In genomic region chr12:66803972-66804371, GRCh38 we compare ENCODE assay signal across 11 cellular contexts.
DNase-seq lines count a peak whose midpoint lies in the region; ATAC-seq and TF ChIP-seq lines count a peak whose summit lies in the region.
"Had no signal": no experiment of that assay in that cellular context is flagged by ENCODE, and none has a peak within 500 bp of the region (broad histone marks: within the 10 kb centered on the region; RNA-seq: fewer than 3 reads in every experiment).

No MANE protein-coding gene starts in this region.

- no peaks in the 10 kb centered on the region for H3K79me1 ChIP-seq in IMR-90 (ENCODE audit: low read depth in 1 of 2, low read length in 2 of 2)

- no peak overlapping the region for H3K27ac Mint-ChIP-seq in osteocyte (ENCODE audit: unreplicated experiment)
- H3K27ac Mint-ChIP-seq in activated T-helper 1 cell treated with anti-CD3 and anti-CD28 coated beads, Interleukin-12 subunit alpha, Interleukin-12 subunit beta, Interleukin-2, Interleukin-4 antibody, amounts not matched to agents 30 ng/mL and 10 ng/mL and 1 ng/mL, durations not matched to agents 14 hours and 24 hours and 36 hours, result no peak overlapping the region

- H3K4me3 Mint-ChIP-seq in osteocyte (ENCODE audit: unreplicated experiment), result peak overlapping the region; percentile 5
- H3K4me3 Mint-ChIP-seq in activated T-helper 1 cell treated with anti-CD3 and anti-CD28 coated beads, Interleukin-12 subunit alpha, Interleukin-12 subunit beta, Interleukin-2, Interleukin-4 antibody, amounts not matched to agents 30 ng/mL and 10 ng/mL and 1 ng/mL, durations not matched to agents 14 hours and 24 hours and 36 hours, result no peak overlapping the region

- no peaks in the 10 kb centered on the region; the same call in 1 of the 2 replicates for H3K27me3 ChIP-seq in IMR-90 (ENCODE audit: control insufficient read depth, insufficient read depth, low read length)
- no peaks in the 10 kb centered on the region for H3K27me3 ChIP-seq in endocrine pancreas (ENCODE audit: control insufficient read depth, insufficient read depth, low read length)
- H3K27me3 ChIP-seq in testis, result no peaks in the 10 kb centered on the region

- H3K9ac ChIP-seq in IMR-90 (ENCODE audit: low read depth, low read length) (no peak overlapping the region), endocrine pancreas (ENCODE audit: control insufficient read depth, insufficient read depth, low read length) (no peak overlapping the region)

- no peaks in the 10 kb centered on the region for H3K36me3 ChIP-seq in IMR-90 (ENCODE audit: control insufficient read depth, insufficient read depth, low read length)
- no peaks in the 10 kb centered on the region for H3K36me3 ChIP-seq in endocrine pancreas (ENCODE audit: control insufficient read depth, insufficient read depth, low read length)
- no peaks in the 10 kb centered on the region for H3K36me3 ChIP-seq in testis (ENCODE audit: low read depth, missing control alignments)

- no peak overlapping the region for H2BK5ac ChIP-seq in IMR-90 (ENCODE audit: low read depth, low read length, poor library complexity, severe bottlenecking)

- no peak overlapping the region for H3K4ac ChIP-seq in IMR-90 (ENCODE audit: low read depth, low read length)

- dilution Hi-C loops in IMR-90 (cut with HindIII; ENCODE audit: low sequenced_read_pairs, unreplicated experiment), result no loop called here

- in situ Hi-C loops in IMR-90 (cut with MboI; ENCODE audit: low sequenced_read_pairs), result no loop called here

- no peak overlapping the region for H3K23ac ChIP-seq in IMR-90 (ENCODE audit: low read depth, low read length)

- WGBS in IMR-90 (ENCODE audit: extremely low coverage in 2 of 2, insufficient read length in 1 of 2), 2 experiments, result 46% methylated on average over 8 of the region's 17 CpGs; no CpG with 5 or more reads in 1 of the 2 experiments
- WGBS in testis, 2 donors, result 60 to 67% methylated on average over 17 of the region's 17 CpGs

- H3K4me1 ChIP-seq in IMR-90 (ENCODE audit: control insufficient read depth, insufficient read depth, low read length) (no peaks in the 10 kb centered on the region), endocrine pancreas (ENCODE audit: control insufficient read depth, insufficient read depth, low read length) (peaks cover 12% of the 10 kb centered on the region), testis (no peaks in the 10 kb centered on the region)

- TF ChIP-seq CTCF in IMR-90 (conservative IDR thresholded peaks at IDR 0.05; ENCODE audit: low read depth, low read length) (no peak), osteocyte (IDR thresholded peaks at IDR 0.05) (no peak), testis (IDR thresholded peaks at IDR 0.05) (no peak)

- H2AFZ ChIP-seq in IMR-90 (replicated peaks; ENCODE audit: low read length, poor library complexity), result peak overlapping the region; percentile 58

- no peak overlapping the region for H4K5ac ChIP-seq in IMR-90 (ENCODE audit: low read depth, low read length)

- TF ChIP-seq RAD21 in IMR-90 (IDR thresholded peaks at IDR 0.05; ENCODE audit: low read length), result no peak

- no peak overlapping the region for H3K56ac ChIP-seq in IMR-90 (ENCODE audit: extremely low read depth, insufficient read depth, low read length)

- H3K9me3 Mint-ChIP-seq in osteocyte (ENCODE audit: unreplicated experiment), result no peaks in the 10 kb centered on the region
- no peaks in the 10 kb centered on the region for H3K9me3 Mint-ChIP-seq in activated T-helper 1 cell treated with anti-CD3 and anti-CD28 coated beads, Interleukin-12 subunit alpha, Interleukin-12 subunit beta, Interleukin-2, Interleukin-4 antibody, amounts not matched to agents 30 ng/mL and 10 ng/mL and 1 ng/mL, durations not matched to agents 14 hours and 24 hours and 36 hours

- no TSS peak for BruUV-seq in IMR-90 (replicated peaks; lab: Mats Ljungman, UMichigan)

- no peak overlapping the region for H4K91ac ChIP-seq in IMR-90 (ENCODE audit: insufficient read depth, low read depth, low read length)

- H4K8ac ChIP-seq in IMR-90 (ENCODE audit: low read depth in 2 of 2, low read length in 2 of 2), result no peak overlapping the region

- H3K9me1 ChIP-seq in IMR-90 (ENCODE audit: insufficient read depth, low read length), result no peaks in the 10 kb centered on the region

- no peak overlapping the region for H2BK120ac ChIP-seq in IMR-90 (ENCODE audit: low read depth, low read length)

- TF ChIP-seq POLR2A in IMR-90 (IDR thresholded peaks at IDR 0.05; ENCODE audit: low read depth, low read length), result no peak
- no peak for TF ChIP-seq POLR2A in testis (IDR thresholded peaks at IDR 0.05)

- CTCF ChIA-PET in IMR-90 (lab: Yijun Ruan, JAX), result no interaction called here

- H3K14ac ChIP-seq in IMR-90 (replicated peaks; ENCODE audit: low read depth, low read length), result no peak overlapping the region

- H3K9me3 ChIP-seq in IMR-90 (ENCODE audit: control insufficient read depth, insufficient read depth, low read length) (no peaks in the 10 kb centered on the region), endocrine pancreas (ENCODE audit: control insufficient read depth, low read length) (no peaks in the 10 kb centered on the region), testis (no peaks in the 10 kb centered on the region)

- no peak overlapping the region for H3K18ac ChIP-seq in IMR-90 (ENCODE audit: low read depth, low read length)

- H3K36me3 Mint-ChIP-seq in osteocyte (ENCODE audit: unreplicated experiment), result no peaks in the 10 kb centered on the region
- H3K36me3 Mint-ChIP-seq in activated T-helper 1 cell treated with anti-CD3 and anti-CD28 coated beads, Interleukin-12 subunit alpha, Interleukin-12 subunit beta, Interleukin-2, Interleukin-4 antibody, amounts not matched to agents 30 ng/mL and 10 ng/mL and 1 ng/mL, durations not matched to agents 14 hours and 24 hours and 36 hours (ENCODE audit: low read depth), result no peaks in the 10 kb centered on the region

- no peak for ATAC-seq in IMR-90 (ENCODE audit: low read depth)
- no peak for ATAC-seq in GM21786 (IDR thresholded peaks at IDR 0.05; ENCODE audit: unreplicated experiment)

- no peak for DNase-seq in IMR-90
- peak; percentile 3 for DNase-seq in NCI-H524 treated with DMSO at 0.1 percent for 48 hours (lab: John Stamatoyannopoulos, UW)
- DNase-seq in osteocyte (ENCODE audit: extremely low spot score, unreplicated experiment), result no peak
- no peak for DNase-seq in testis
- DNase-seq in activated T-helper 1 cell treated with anti-CD3 and anti-CD28 coated beads, Interleukin-12 subunit alpha, Interleukin-12 subunit beta, Interleukin-2, Interleukin-4 antibody, amounts not matched to agents 30 ng/mL and 10 ng/mL and 1 ng/mL, durations not matched to agents 14 hours and 24 hours and 36 hours (ENCODE audit: low spot score), result no peak
- DNase-seq: activated CD4-positive, alpha-beta T cell treated with anti-CD3 and anti-CD28 coated beads, Interleukin-2, amount 50 U/mL, for 4 hours; MM.1S had no signal

- intact Hi-C loops in IMR-90 (cut with micrococcal nuclease) (no loop called here), testis (cut with DNase I; ENCODE audit: low total_unique reads) (no loop called here)
- intact Hi-C loops in activated T-helper 1 cell treated with anti-CD3 and anti-CD28 coated beads, Interleukin-12 subunit alpha, Interleukin-12 subunit beta, Interleukin-2, Interleukin-4 antibody, amounts not matched to agents 30 ng/mL and 10 ng/mL and 1 ng/mL, durations not matched to agents 14 hours and 24 hours and 36 hours (cut with micrococcal nuclease), result no loop called here

- H3K4me1 Mint-ChIP-seq in osteocyte (ENCODE audit: unreplicated experiment), result peaks cover 3% of the 10 kb centered on the region
- no peaks in the 10 kb centered on the region for H3K4me1 Mint-ChIP-seq in activated T-helper 1 cell treated with anti-CD3 and anti-CD28 coated beads, Interleukin-12 subunit alpha, Interleukin-12 subunit beta, Interleukin-2, Interleukin-4 antibody, amounts not matched to agents 30 ng/mL and 10 ng/mL and 1 ng/mL, durations not matched to agents 14 hours and 24 hours and 36 hours (ENCODE audit: low read depth)

- peaks cover 57% of the 10 kb centered on the region for H3K27me3 Mint-ChIP-seq in osteocyte (ENCODE audit: unreplicated experiment)
- peaks cover 2% of the 10 kb centered on the region for H3K27me3 Mint-ChIP-seq in activated T-helper 1 cell treated with anti-CD3 and anti-CD28 coated beads, Interleukin-12 subunit alpha, Interleukin-12 subunit beta, Interleukin-2, Interleukin-4 antibody, amounts not matched to agents 30 ng/mL and 10 ng/mL and 1 ng/mL, durations not matched to agents 14 hours and 24 hours and 36 hours (ENCODE audit: insufficient read depth)

- no peaks in the 10 kb centered on the region for H4K20me1 ChIP-seq in IMR-90 (ENCODE audit: insufficient read depth, low read length)

- H3K27ac ChIP-seq in IMR-90 (ENCODE audit: insufficient read depth, low read length) (no peak overlapping the region), testis (no peak overlapping the region)
- H3K27ac ChIP-seq: HL-60, skin epidermis had no signal

- no peak overlapping the region for H2BK15ac ChIP-seq in IMR-90 (ENCODE audit: low read depth, low read length)

- H2AK5ac ChIP-seq in IMR-90 (ENCODE audit: low read depth, low read length), result no peak overlapping the region

- H2BK20ac ChIP-seq in IMR-90 (ENCODE audit: low read depth, low read length), result no peak overlapping the region

- no peak overlapping the region for H2AK9ac ChIP-seq in IMR-90 (replicated peaks; ENCODE audit: low read depth, low read length, poor library complexity)

- H3K4me3 ChIP-seq in IMR-90 (ENCODE audit: insufficient read depth, low read depth, low read length) (no peak overlapping the region), endocrine pancreas (ENCODE audit: control insufficient read depth, insufficient read depth, low read length) (peak overlapping the region; percentile 84), testis (no peak overlapping the region)
- H3K4me3 ChIP-seq: skin epidermis had no signal

- POLR2A ChIA-PET in IMR-90 (lab: Charles Lee; ENCODE audit: unreplicated experiment), result no interaction called here

- H3K4me2 ChIP-seq in IMR-90 (ENCODE audit: low read depth, low read length), result no peak overlapping the region

TF ChIP-seq in IMR-90, 13 proteins besides CTCF, POLR2A, EP300 and RAD21 (continues in another document):
- TF ChIP-seq RFX5 (IDR thresholded peaks at IDR 0.05; ENCODE audit: low read depth, low read length), result no peak
- TF ChIP-seq NFE2L2 (IDR thresholded peaks at IDR 0.05; ENCODE audit: low read depth, low read length), result no peak
- no peak for TF ChIP-seq MAZ (IDR thresholded peaks at IDR 0.05; ENCODE audit: borderline replicate concordance, low read depth, low read length)
- TF ChIP-seq, protein P1, sequence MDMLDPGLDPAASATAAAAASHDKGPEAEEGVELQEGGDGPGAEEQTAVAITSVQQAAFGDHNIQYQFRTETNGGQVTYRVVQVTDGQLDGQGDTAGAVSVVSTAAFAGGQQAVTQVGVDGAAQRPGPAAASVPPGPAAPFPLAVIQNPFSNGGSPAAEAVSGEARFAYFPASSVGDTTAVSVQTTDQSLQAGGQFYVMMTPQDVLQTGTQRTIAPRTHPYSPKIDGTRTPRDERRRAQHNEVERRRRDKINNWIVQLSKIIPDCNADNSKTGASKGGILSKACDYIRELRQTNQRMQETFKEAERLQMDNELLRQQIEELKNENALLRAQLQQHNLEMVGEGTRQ (IDR thresholded peaks at IDR 0.05; ENCODE audit: low read depth, low read length), result no peak
- no peak for TF ChIP-seq CHD1 (IDR thresholded peaks at IDR 0.05; ENCODE audit: low read depth, low read length)
- no peak for TF ChIP-seq CEBPB (IDR thresholded peaks at IDR 0.05; ENCODE audit: low read depth, low read length)
- TF ChIP-seq RCOR1 (IDR thresholded peaks at IDR 0.05; ENCODE audit: insufficient replicate concordance, low read length), result no peak
